In the genomic region with DNA sequence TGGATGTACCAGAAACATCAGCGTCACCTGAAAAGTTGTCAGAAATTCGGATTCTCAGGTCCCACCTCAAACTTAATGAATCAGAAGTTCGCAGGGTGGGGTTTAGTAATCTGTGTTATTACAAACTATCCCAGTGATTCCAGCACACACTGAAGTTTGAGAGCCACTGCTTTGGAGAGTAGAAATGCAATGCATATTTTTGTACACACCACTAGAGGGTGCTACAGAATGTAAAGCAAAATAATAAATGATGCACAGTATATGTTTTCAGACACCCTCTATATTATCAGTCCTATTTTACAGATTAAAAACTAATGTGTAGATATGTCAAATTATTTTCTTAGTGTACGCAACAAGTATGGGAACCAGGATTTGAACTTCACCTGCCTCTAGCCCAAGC, we compare ENCODE assay signal across 9 cellular contexts. TPM values are rescaled to one million over a fixed set of nuclear protein-coding genes. Genes with fewer than 3 reads are reported as not detected.
DNase-seq lines count a peak whose midpoint lies in the region; ATAC-seq and TF ChIP-seq lines count a peak whose summit lies in the region.
"Had no signal": no experiment of that assay in that cellular context is flagged by ENCODE, and none has a peak within 500 bp of the region (broad histone marks: within the 10 kb centered on the region; RNA-seq: fewer than 3 reads in every experiment).

No MANE protein-coding gene starts in this region.

- no peak overlapping the region for H3K27ac ChIP-seq in SJCRH30
- no peak overlapping the region for H3K27ac ChIP-seq in foreskin keratinocyte
- H3K27ac ChIP-seq in spleen, result peak overlapping the region in 2 of 8 donors; percentile 95 to 96
- H3K27ac ChIP-seq: SK-N-MC had no signal

- intact Hi-C loops in spleen (cut with DNase I; ENCODE audit: low total_unique reads), result loop anchor here (10.0 kb wide), 1 partner anchor 154 kb away; no protein-coding TSS in a partner anchor
- intact Hi-C loops in lower leg skin (cut with DNase I; ENCODE audit: low total_unique reads), result no loop called here

- H3K27me3 ChIP-seq in SJCRH30, result no peaks in the 10 kb centered on the region
- no peaks in the 10 kb centered on the region for H3K27me3 ChIP-seq in foreskin keratinocyte
- no peaks in the 10 kb centered on the region for H3K27me3 ChIP-seq in spleen (replicated peaks in 1 of 7)

- ATAC-seq in foreskin keratinocyte, result no peak

- H3K36me3 ChIP-seq in SJCRH30, result peaks cover 20% of the 10 kb centered on the region
- H3K36me3 ChIP-seq in spleen, result peaks cover 0 to 12% (median 2%) of the 10 kb centered on the region in 6 donors

- H3K9me3 ChIP-seq in SJCRH30 (replicated peaks) (no peaks in the 10 kb centered on the region), spleen (no peaks in the 10 kb centered on the region)

- no peak overlapping the region for H3K4me3 ChIP-seq in SJCRH30
- no peak overlapping the region for H3K4me3 ChIP-seq in spleen
- H3K4me3 ChIP-seq in lower leg skin (ENCODE audit: low read depth, poor library complexity, severe bottlenecking), result no peak overlapping the region

- DNase-seq in DMS53 treated with DMSO at 0.1 percent for 48 hours (lab: John Stamatoyannopoulos, UW; ENCODE audit: unreplicated experiment) (peak; percentile 56), LoVo (ENCODE audit: low spot score) (peak; percentile 32), SJCRH30 (peak; percentile 13 to 70), foreskin keratinocyte (peak in 1 of 2 donors; percentile 21), spleen (no peak), NCI-H524 treated with DMSO at 0.1 percent for 48 hours (lab: John Stamatoyannopoulos, UW) (no peak), lower leg skin (ENCODE audit: low spot score in 2 of 2) (no peak)
- no peak for DNase-seq in activated effector memory CD4-positive, alpha-beta T cell treated with anti-CD3 and anti-CD28 coated beads, Interleukin-2, amount 50 U/mL, for 16 hours

- TF ChIP-seq CTCF in foreskin keratinocyte (conservative IDR thresholded peaks at IDR 0.05) (peak; percentile 70), spleen (IDR thresholded peaks at IDR 0.05 in 8 of 11, conservative IDR thresholded peaks at IDR 0.05 in 3 of 11) (peak in 9 of 11 experiments; percentile 52 to 74 (median 67)), lower leg skin (IDR thresholded peaks at IDR 0.05) (no peak)

- 39 to 57% (median 49%) methylated on average over 4 of the region's 4 CpGs for WGBS in spleen, 5 donors
- WGBS in lower leg skin, 2 donors, result 29 to 43% methylated on average over 4 of the region's 4 CpGs

- H3K4me1 ChIP-seq in SJCRH30 (no peaks in the 10 kb centered on the region; the same call in 1 of the 2 replicates), foreskin keratinocyte (no peaks in the 10 kb centered on the region), spleen (peaks cover 5 to 29% (median 14%) of the 10 kb centered on the region in 6 donors)

- TF ChIP-seq POLR2A in spleen (IDR thresholded peaks at IDR 0.05) (no peak), lower leg skin (IDR thresholded peaks at IDR 0.05) (no peak)

RNA-seq across cellular contexts. Expression of a gene that starts 2.5 kb away (rescaled TPM):
- 864 and 876 TPM in 2 replicates for total RNA-seq in SJCRH30 (2014; rRNA removed; shearing (Covaris generic))
- total RNA-seq in foreskin keratinocyte, result 375 and 426 TPM in 2 replicates
- 213 and 226 TPM in 2 replicates for polyA plus RNA-seq in foreskin keratinocyte
- 100 to 1,000 TPM; 136 to 222 (median 168) TPM for total RNA-seq in spleen
- 100 to 1,000 TPM in 2 of 3 donors, 10 to 100 TPM in 1; 86.8 to 148 (median 107) TPM for polyA plus RNA-seq in spleen
- 100 to 1,000 TPM; 150 to 203 (median 193) TPM for total RNA-seq in lower leg skin

RNA-seq across cellular contexts. Expression of a gene that starts 21.8 kb away (rescaled TPM):
- total RNA-seq in SJCRH30 (2014; rRNA removed; shearing (Covaris generic)), result not detected in 2 replicates
- not detected in 2 replicates for total RNA-seq in foreskin keratinocyte
- not detected in 2 replicates for polyA plus RNA-seq in foreskin keratinocyte
- total RNA-seq in spleen, result not detected
- under 1 TPM in 2 of 3 donors, not detected in 1; 0.14 to 0.22 TPM for polyA plus RNA-seq in spleen
- total RNA-seq in lower leg skin, result not detected

Comparison
In these comparisons a context has a peak if more than half of its experiments do, and no peak if none do; other contexts are left out.
1. DNase-seq: peak in DMS53 treated with DMSO at 0.1 percent for 48 hours (single experiment), LoVo (single experiment) and SJCRH30 (2 of 2); none in spleen (single experiment), NCI-H524 treated with DMSO at 0.1 percent for 48 hours (single experiment), activated effector memory CD4-positive, alpha-beta T cell treated with anti-CD3 and anti-CD28 coated beads, Interleukin-2, amount 50 U/mL, for 16 hours (single experiment) and lower leg skin (0 of 2).
2. CTCF ChIP-seq: peak in foreskin keratinocyte (single experiment) and spleen (9 of 11); none in lower leg skin (0 of 3).